Comparison of ENCODE assay signal across 1 cellular context in the genomic region with DNA sequence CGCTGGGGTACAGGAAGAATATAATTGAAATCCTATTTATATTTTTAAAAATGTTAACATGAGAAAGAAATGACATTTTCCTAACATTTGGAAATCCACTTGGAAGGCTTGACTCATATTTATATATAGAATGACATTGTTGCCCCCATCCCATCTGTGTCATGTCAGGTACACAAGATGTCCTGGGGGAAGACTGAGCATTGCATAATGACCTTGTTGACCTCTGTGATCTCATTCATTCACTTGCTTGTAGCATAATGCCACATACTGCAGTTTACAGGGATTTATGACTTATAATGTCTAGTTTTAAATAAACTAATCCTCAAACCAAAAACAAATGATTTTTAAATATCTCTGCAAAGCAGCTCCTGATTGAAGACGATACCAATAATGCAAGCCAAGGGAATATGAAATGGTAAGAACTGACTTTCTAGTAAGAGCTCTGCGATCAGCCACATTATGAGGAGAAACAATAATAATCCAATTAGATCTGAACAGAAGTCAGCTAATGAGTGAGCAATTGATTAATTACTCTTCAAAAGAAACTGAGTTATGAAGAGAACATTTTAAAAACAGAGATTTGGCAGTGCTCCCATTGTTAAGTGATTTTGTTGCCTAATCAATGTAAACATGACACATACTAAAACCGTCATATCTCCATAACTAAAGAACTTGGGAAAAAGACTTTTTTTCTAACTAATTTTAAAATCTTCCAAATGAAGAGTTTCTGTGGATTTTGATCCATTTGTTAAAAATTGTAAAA.
TF ChIP-seq lines count a peak whose summit lies in the region.

No MANE protein-coding gene starts in this region.

TF ChIP-seq in IMR-90, 13 proteins besides CTCF, POLR2A, EP300 and RAD21:
- TF ChIP-seq, protein P1, sequence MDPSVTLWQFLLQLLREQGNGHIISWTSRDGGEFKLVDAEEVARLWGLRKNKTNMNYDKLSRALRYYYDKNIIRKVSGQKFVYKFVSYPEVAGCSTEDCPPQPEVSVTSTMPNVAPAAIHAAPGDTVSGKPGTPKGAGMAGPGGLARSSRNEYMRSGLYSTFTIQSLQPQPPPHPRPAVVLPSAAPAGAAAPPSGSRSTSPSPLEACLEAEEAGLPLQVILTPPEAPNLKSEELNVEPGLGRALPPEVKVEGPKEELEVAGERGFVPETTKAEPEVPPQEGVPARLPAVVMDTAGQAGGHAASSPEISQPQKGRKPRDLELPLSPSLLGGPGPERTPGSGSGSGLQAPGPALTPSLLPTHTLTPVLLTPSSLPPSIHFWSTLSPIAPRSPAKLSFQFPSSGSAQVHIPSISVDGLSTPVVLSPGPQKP (IDR thresholded peaks at IDR 0.05; ENCODE audit: borderline replicate concordance, low read depth, low read length): no peak
- peak; percentile 36; the same call in 1 of the 2 replicates for TF ChIP-seq CEBPB (IDR thresholded peaks at IDR 0.05; ENCODE audit: low read depth, low read length)
